Comparison of ENCODE assay signal across 1 cellular context in genomic region chr19:2228157-2229030, GRCh38.
TF ChIP-seq lines count a peak whose summit lies in the region.

No MANE protein-coding gene starts in this region.

TF ChIP-seq in SK-N-SH, 30 proteins besides CTCF, POLR2A, EP300 and RAD21:
- TF ChIP-seq TAF1 (IDR thresholded peaks at IDR 0.05; ENCODE audit: borderline replicate concordance, low read depth, low read length) (no peak), PBX3 (IDR thresholded peaks at IDR 0.05) (no peak), SIN3A (IDR thresholded peaks at IDR 0.05; ENCODE audit: borderline replicate concordance, low read depth, low read length) (no peak), SMC3 (IDR thresholded peaks at IDR 0.05; ENCODE audit: low read depth, low read length) (no peak), GABPA (IDR thresholded peaks at IDR 0.05; ENCODE audit: low read depth) (no peak), IRF3 (IDR thresholded peaks at IDR 0.05; ENCODE audit: low read depth, low read length) (no peak), NFIC (IDR thresholded peaks at IDR 0.05; ENCODE audit: borderline replicate concordance) (no peak), USF1 (IDR thresholded peaks at IDR 0.05; ENCODE audit: borderline replicate concordance, low read depth) (no peak), TEAD4 (IDR thresholded peaks at IDR 0.05; ENCODE audit: borderline replicate concordance, insufficient read depth) (no peak), GATA2 (CRISPR knock-in tag; IDR thresholded peaks at IDR 0.05) (no peak), FOSL2 (IDR thresholded peaks at IDR 0.05; ENCODE audit: borderline replicate concordance, low read depth) (no peak), REST (IDR thresholded peaks at IDR 0.05; ENCODE audit: low read depth, low read length) (no peak), YY1 (IDR thresholded peaks at IDR 0.05; ENCODE audit: low read depth) (no peak), NRF1 (IDR thresholded peaks at IDR 0.05; ENCODE audit: low read depth, low read length) (no peak), USF2 (IDR thresholded peaks at IDR 0.05; ENCODE audit: borderline replicate concordance, low read depth, low read length) (no peak), RFX5 (IDR thresholded peaks at IDR 0.05; ENCODE audit: low read length) (no peak), MAX (IDR thresholded peaks at IDR 0.05; ENCODE audit: low read depth) (no peak), ELF1 (IDR thresholded peaks at IDR 0.05) (no peak)
